In the genomic region with DNA sequence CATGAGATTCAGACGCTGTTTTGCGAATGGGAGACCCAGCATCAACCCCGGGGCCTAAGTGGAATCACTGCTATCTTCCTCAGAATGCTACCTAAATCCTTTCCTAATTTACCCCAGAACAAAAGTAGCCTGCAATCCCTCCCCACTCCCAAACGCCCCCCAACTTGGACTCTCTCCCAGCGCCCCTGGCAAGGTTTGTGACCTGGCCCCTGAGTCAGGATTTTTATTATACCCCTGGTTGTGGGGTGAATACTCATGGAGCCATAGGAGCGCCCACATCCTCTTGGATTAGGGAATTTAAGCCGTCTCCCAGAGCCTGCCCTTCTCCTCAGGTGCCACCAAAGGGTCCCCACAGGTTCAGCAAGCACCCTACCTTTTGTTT, we compare ENCODE assay signal across 1 cellular context.
TF ChIP-seq lines count a peak whose summit lies in the region.

No MANE protein-coding gene starts in this region.

TF ChIP-seq in K562, 482 proteins besides CTCF, POLR2A, EP300 and RAD21:
- TF ChIP-seq, protein P1, sequence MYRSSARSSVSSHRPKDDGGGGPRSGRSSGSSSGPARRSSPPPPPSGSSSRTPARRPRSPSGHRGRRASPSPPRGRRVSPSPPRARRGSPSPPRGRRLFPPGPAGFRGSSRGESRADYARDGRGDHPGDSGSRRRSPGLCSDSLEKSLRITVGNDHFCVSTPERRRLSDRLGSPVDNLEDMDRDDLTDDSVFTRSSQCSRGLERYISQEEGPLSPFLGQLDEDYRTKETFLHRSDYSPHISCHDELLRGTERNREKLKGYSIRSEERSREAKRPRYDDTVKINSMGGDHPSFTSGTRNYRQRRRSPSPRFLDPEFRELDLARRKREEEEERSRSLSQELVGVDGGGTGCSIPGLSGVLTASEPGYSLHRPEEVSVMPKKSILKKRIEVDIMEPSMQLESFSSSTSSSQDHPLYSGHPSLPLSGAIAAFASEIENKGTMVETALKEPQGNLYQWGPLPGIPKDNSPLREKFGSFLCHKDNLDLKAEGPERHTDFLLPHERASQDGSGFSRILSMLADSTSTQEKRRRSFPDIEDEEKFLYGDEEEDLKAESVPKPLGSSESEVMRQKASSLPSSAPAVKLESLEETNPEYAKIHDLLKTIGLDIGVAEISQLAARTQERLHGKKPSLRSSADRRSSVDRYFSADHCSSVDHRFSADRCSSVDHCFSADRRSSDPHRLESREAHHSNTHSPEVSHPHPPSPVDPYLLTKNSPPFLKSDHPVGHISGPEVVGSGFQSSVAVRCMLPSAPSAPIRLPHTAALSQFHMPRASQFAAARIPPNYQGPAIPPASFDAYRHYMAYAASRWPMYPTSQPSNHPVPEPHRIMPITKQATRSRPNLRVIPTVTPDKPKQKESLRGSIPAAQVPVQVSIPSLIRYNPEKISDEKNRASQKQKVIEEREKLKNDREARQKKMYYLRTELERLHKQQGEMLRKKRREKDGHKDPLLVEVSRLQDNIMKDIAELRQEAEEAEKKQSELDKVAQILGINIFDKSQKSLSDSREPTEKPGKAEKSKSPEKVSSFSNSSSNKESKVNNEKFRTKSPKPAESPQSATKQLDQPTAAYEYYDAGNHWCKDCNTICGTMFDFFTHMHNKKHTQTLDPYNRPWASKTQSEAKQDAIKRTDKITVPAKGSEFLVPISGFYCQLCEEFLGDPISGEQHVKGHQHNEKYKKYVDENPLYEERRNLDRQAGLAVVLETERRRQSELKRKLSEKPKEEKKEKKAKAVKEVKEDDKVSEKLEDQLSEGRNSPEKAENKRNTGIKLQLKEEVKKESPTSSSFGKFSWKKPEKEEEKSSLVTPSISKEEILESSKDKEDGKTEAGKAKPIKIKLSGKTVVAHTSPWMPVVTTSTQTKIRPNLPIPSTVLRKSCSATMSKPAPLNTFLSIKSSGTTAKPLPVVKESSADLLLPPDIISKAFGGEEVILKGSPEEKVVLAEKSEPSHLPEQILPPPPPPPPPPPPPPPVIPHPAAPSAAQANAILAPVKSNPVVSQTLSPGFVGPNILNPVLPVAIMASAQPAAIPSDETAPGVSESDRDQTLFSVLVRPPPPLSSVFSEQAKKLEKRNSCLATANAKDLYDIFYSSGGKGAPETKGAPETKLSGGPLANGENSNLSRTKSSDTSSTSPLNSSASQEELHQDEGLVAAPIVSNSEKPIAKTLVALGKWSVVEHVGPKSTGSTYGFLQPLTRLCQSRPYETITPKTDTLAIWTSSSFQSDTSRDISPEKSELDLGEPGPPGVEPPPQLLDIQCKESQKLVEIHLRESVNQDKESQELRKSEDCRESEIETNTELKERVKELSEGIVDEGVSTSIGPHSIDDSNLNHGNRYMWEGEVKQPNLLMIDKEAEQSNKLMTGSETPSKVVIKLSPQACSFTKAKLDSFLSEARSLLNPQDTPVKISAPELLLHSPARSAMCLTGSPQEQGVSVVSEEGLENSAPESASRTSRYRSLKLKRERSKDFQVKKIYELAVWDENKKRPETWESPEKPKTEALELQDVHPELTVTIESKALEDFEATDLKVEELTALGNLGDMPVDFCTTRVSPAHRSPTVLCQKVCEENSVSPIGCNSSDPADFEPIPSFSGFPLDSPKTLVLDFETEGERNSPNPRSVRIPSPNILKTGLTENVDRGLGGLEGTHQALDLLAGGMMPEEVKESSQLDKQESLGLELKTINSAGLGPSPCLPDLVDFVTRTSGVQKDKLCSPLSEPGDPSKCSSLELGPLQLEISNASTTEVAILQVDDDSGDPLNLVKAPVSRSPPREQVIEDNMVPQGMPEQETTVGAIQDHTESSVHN (IDR thresholded peaks at IDR 0.05; ENCODE audit: borderline replicate concordance in 1 of 2, low read depth in 1 of 2) = no peak
- TF ChIP-seq FOXJ2 (tag; IDR thresholded peaks at IDR 0.05) (0 out of 2 replicates have a peak, but pooled peaks have one; percentile 39), ZNF507 (tag; conservative IDR thresholded peaks at IDR 0.05) (no peak), ZNF830 (CRISPR knock-in tag; IDR thresholded peaks at IDR 0.05) (no peak)
